8 cellular contexts compared by ENCODE assay signal in the genomic region with DNA sequence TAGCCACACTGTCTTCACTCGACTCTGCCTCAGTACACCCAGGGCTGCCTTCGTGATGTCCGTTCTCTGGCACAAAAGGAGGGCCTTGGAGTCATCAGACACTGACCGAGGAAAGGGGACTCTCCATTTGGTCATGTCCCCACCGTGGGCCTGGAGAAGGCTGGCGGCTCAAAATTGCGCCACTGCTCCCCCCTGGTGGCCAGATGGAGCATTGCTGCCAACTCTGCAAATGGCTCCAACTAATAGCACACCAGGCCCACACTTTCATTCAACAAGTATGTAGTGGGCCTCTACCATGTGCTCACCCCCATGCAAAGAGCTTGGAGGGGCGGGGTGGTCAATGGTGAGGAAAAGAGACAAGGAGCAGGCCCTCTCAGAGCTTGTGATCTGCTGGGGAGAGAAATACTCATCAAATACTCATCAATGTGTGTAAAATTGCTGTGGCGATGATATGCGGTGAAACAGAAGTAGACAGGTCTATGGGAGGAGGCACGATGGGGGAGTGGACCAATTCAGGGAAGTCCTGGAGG. TPM values are rescaled to one million over a fixed set of nuclear protein-coding genes. Genes with fewer than 3 reads are reported as not detected.
A peak's percentile ranks its signal among the peaks of the same experiment; 100 is the strongest.
DNase-seq lines count a peak whose midpoint lies in the region; ATAC-seq lines count a peak whose summit lies in the region.

No MANE protein-coding gene starts in this region.

- peaks cover 24% of the 10 kb centered on the region for H3K27me3 Mint-ChIP-seq in activated naive CD8-positive, alpha-beta T cell treated with anti-CD3 and anti-CD28 coated beads for 36 hours

- intact Hi-C loops in Right ventricle myocardium superior (cut with DNase I): loop anchor here (2.0 kb wide), 1 partner anchor 120 kb away; no protein-coding TSS in a partner anchor

- H3K4me1 Mint-ChIP-seq in activated naive CD8-positive, alpha-beta T cell treated with anti-CD3 and anti-CD28 coated beads for 36 hours: peaks cover 10% of the 10 kb centered on the region

- peaks cover 1% of the 10 kb centered on the region for H3K36me3 Mint-ChIP-seq in activated naive CD8-positive, alpha-beta T cell treated with anti-CD3 and anti-CD28 coated beads for 36 hours

- H3K9me3 Mint-ChIP-seq in activated naive CD8-positive, alpha-beta T cell treated with anti-CD3 and anti-CD28 coated beads for 36 hours: no peaks in the 10 kb centered on the region

- DNase-seq in DMS53 treated with DMSO at 0.1 percent for 48 hours (lab: John Stamatoyannopoulos, UW; ENCODE audit: unreplicated experiment): peak; percentile 53
- peak in 61 of 76 experiments; percentile 4 to 80 (median 43) for DNase-seq in HUDEP-2 (lab: John Stamatoyannopoulos, UW; ENCODE audit: unreplicated experiment in 76 of 76)
- DNase-seq in SW 1271 (lab: John Stamatoyannopoulos, UW): peak; percentile 40 to 52
- peak; percentile 66 for DNase-seq in activated naive CD8-positive, alpha-beta T cell treated with anti-CD3 and anti-CD28 coated beads for 36 hours
- peak; percentile 85 for DNase-seq in Right ventricle myocardium superior
- DNase-seq in putamen (ENCODE audit: low spot score): peak; percentile 71

- no peak overlapping the region for H3K4me3 Mint-ChIP-seq in activated naive CD8-positive, alpha-beta T cell treated with anti-CD3 and anti-CD28 coated beads for 36 hours

- ATAC-seq in Right ventricle myocardium superior (ENCODE audit: poor library complexity) (peak; percentile 73), HG02798 (IDR thresholded peaks at IDR 0.05; ENCODE audit: poor library complexity, unreplicated experiment) (no peak), HG02885 (IDR thresholded peaks at IDR 0.05; ENCODE audit: poor library complexity, unreplicated experiment) (no peak)

- no peak overlapping the region for H3K27ac Mint-ChIP-seq in activated naive CD8-positive, alpha-beta T cell treated with anti-CD3 and anti-CD28 coated beads for 36 hours

RNA-seq across cellular contexts. Expression of a gene that starts 5.2 kb away (rescaled TPM):
- not detected for total RNA-seq in activated naive CD8-positive, alpha-beta T cell treated with anti-CD3 and anti-CD28 coated beads for 36 hours
- total RNA-seq in Right ventricle myocardium superior: 0.65 TPM

RNA-seq across cellular contexts. Expression of a gene that starts 7.9 kb away (rescaled TPM):
- 10 to 100 TPM; 13.3 to 14.6 TPM for total RNA-seq in activated naive CD8-positive, alpha-beta T cell treated with anti-CD3 and anti-CD28 coated beads for 36 hours
- 4.6 TPM for total RNA-seq in Right ventricle myocardium superior

RNA-seq across cellular contexts. Expression of a gene that starts 28.5 kb away (rescaled TPM):
- total RNA-seq in activated naive CD8-positive, alpha-beta T cell treated with anti-CD3 and anti-CD28 coated beads for 36 hours: not detected
- not detected for total RNA-seq in Right ventricle myocardium superior

RNA-seq across cellular contexts. Expression of a gene that starts 58.1 kb away (rescaled TPM):
- total RNA-seq in activated naive CD8-positive, alpha-beta T cell treated with anti-CD3 and anti-CD28 coated beads for 36 hours: not detected
- total RNA-seq in Right ventricle myocardium superior: not detected

RNA-seq across cellular contexts. Expression of a gene that starts 59.1 kb away (rescaled TPM):
- not detected for total RNA-seq in activated naive CD8-positive, alpha-beta T cell treated with anti-CD3 and anti-CD28 coated beads for 36 hours
- not detected for total RNA-seq in Right ventricle myocardium superior
